Comparison of ENCODE assay signal across 12 cellular contexts in genomic region chr7:150374472-150374871, GRCh38. TPM values are rescaled to one million over a fixed set of nuclear protein-coding genes. Genes with fewer than 3 reads are reported as not detected.
DNase-seq lines count a peak whose midpoint lies in the region; ATAC-seq and TF ChIP-seq lines count a peak whose summit lies in the region.
"Had no signal": no experiment of that assay in that cellular context is flagged by ENCODE, and none has a peak within 500 bp of the region (broad histone marks: within the 10 kb centered on the region; RNA-seq: fewer than 3 reads in every experiment).

No MANE protein-coding gene starts in this region.

- peak; percentile 50 for DNase-seq in activated effector memory CD4-positive, alpha-beta T cell treated with anti-CD3 and anti-CD28 coated beads, Interleukin-2, amount 50 U/mL, for 16 hours
- DNase-seq in activated effector memory CD4-positive, alpha-beta T cell treated with Interleukin-2 at 50 U/mL for 16 hours: no peak
- DNase-seq in glutamatergic neuron (no peak), middle frontal gyrus (ENCODE audit: extremely low spot score, low spot score) (no peak), MV-4-11 (lab: John Stamatoyannopoulos, UW) (no peak)
- DNase-seq: kidney glomerular epithelial cell; NK-92 treated with Interleukin-12 subunit alpha and Interleukin-12 subunit beta, amount 100 ng/mL, for 24 hours; SIG-M5 had no signal

- peaks cover 50% of the 10 kb centered on the region for H4K20me1 ChIP-seq in OCI-LY3 (ENCODE audit: insufficient read depth, low read length)

- peaks cover 27% of the 10 kb centered on the region for H3K4me1 Mint-ChIP-seq in glutamatergic neuron (ENCODE audit: low read depth, unreplicated experiment)
- H3K4me1 Mint-ChIP-seq in stimulated activated memory B cell treated with anti-CD40 and anti-IgM and Interleukin-4, amounts not matched to agents 10 μg/mL and 1 μg/mL and 100 μg/mL, for 72 hours: peaks cover 79% of the 10 kb centered on the region

- no peaks in the 10 kb centered on the region for H3K27me3 ChIP-seq in OCI-LY3 (ENCODE audit: low read depth, low read length)

- no peak overlapping the region for H3K9ac ChIP-seq in OCI-LY3 (ENCODE audit: low read length)

- no peaks in the 10 kb centered on the region for H3K9me3 ChIP-seq in OCI-LY3 (ENCODE audit: insufficient read depth, low read length)

- peaks cover 63% of the 10 kb centered on the region for H3K4me1 ChIP-seq in OCI-LY3 (ENCODE audit: low read length)

- H3K4me3 ChIP-seq in OCI-LY3 (ENCODE audit: low read length): no peak overlapping the region

- H2AFZ ChIP-seq in OCI-LY3 (ENCODE audit: low read depth, low read length): no peak overlapping the region

- H3K36me3 Mint-ChIP-seq in glutamatergic neuron (ENCODE audit: unreplicated experiment): no peaks in the 10 kb centered on the region
- peaks cover 41% of the 10 kb centered on the region for H3K36me3 Mint-ChIP-seq in stimulated activated memory B cell treated with anti-CD40 and anti-IgM and Interleukin-4, amounts not matched to agents 10 μg/mL and 1 μg/mL and 100 μg/mL, for 72 hours

- no peak for ATAC-seq in stimulated activated memory B cell treated with anti-CD40 and anti-IgM and Interleukin-4, amounts not matched to agents 10 μg/mL and 1 μg/mL and 100 μg/mL, for 72 hours
- ATAC-seq in GM18858 (IDR thresholded peaks at IDR 0.05; ENCODE audit: unreplicated experiment): no peak

- H3K4me3 Mint-ChIP-seq in glutamatergic neuron (ENCODE audit: unreplicated experiment): no peak overlapping the region
- no peak overlapping the region for H3K4me3 Mint-ChIP-seq in stimulated activated memory B cell treated with anti-CD40 and anti-IgM and Interleukin-4, amounts not matched to agents 10 μg/mL and 1 μg/mL and 100 μg/mL, for 72 hours

- peaks cover 81% of the 10 kb centered on the region for H3K79me2 ChIP-seq in OCI-LY3 (ENCODE audit: low read length)

- H3K4me2 ChIP-seq in OCI-LY3 (ENCODE audit: low read length): no peak overlapping the region

- peaks cover 12% of the 10 kb centered on the region for H3K27me3 Mint-ChIP-seq in glutamatergic neuron (ENCODE audit: unreplicated experiment)
- H3K27me3 Mint-ChIP-seq in stimulated activated memory B cell treated with anti-CD40 and anti-IgM and Interleukin-4, amounts not matched to agents 10 μg/mL and 1 μg/mL and 100 μg/mL, for 72 hours: no peaks in the 10 kb centered on the region

- H3K27ac ChIP-seq in OCI-LY3 (ENCODE audit: low read length): peak overlapping the region; percentile 33
- H3K27ac ChIP-seq: epithelial cell of prostate had no signal

- TF ChIP-seq CTCF in OCI-LY3 (IDR thresholded peaks at IDR 0.05; ENCODE audit: low read depth, low read length): no peak
- no peak for TF ChIP-seq CTCF in glutamatergic neuron (IDR thresholded peaks at IDR 0.05; ENCODE audit: partially characterized antibody, unreplicated experiment)

- H3K36me3 ChIP-seq in OCI-LY3 (replicated peaks; ENCODE audit: low read depth, low read length): peaks cover 52% of the 10 kb centered on the region

- peak overlapping the region; percentile 2 for H3K27ac Mint-ChIP-seq in glutamatergic neuron (ENCODE audit: unreplicated experiment)
- peak overlapping the region; percentile 95 for H3K27ac Mint-ChIP-seq in stimulated activated memory B cell treated with anti-CD40 and anti-IgM and Interleukin-4, amounts not matched to agents 10 μg/mL and 1 μg/mL and 100 μg/mL, for 72 hours

- peaks cover 8% of the 10 kb centered on the region for H3K9me3 Mint-ChIP-seq in glutamatergic neuron (ENCODE audit: unreplicated experiment)
- H3K9me3 Mint-ChIP-seq in stimulated activated memory B cell treated with anti-CD40 and anti-IgM and Interleukin-4, amounts not matched to agents 10 μg/mL and 1 μg/mL and 100 μg/mL, for 72 hours: no peaks in the 10 kb centered on the region

RNA-seq across cellular contexts. Expression of gene ZNF775, which starts 4.7 kb away (rescaled TPM):
- total RNA-seq in glutamatergic neuron (ENCODE audit: unreplicated experiment): 20.5 TPM

RNA-seq across cellular contexts. Expression of gene REPIN1, which starts 5.8 kb away (rescaled TPM):
- 146 TPM for total RNA-seq in glutamatergic neuron (ENCODE audit: unreplicated experiment)

RNA-seq across cellular contexts. Expression of gene RARRES2, which starts 33.0 kb away (rescaled TPM):
- total RNA-seq in glutamatergic neuron (ENCODE audit: unreplicated experiment): 0.86 TPM

RNA-seq across cellular contexts. Expression of gene ACTR3C, which starts 51.1 kb away (rescaled TPM):
- not detected for total RNA-seq in glutamatergic neuron (ENCODE audit: unreplicated experiment)

RNA-seq across cellular contexts. Expression of gene LRRC61, which starts 51.3 kb away (rescaled TPM):
- total RNA-seq in glutamatergic neuron (ENCODE audit: unreplicated experiment): 10.2 TPM
